ENCODE assay signal across 8 cellular contexts in genomic region chr1:165369255-165369848, GRCh38. TPM values are rescaled to one million over a fixed set of nuclear protein-coding genes. Genes with fewer than 3 reads are reported as not detected.
DNase-seq lines count a peak whose midpoint lies in the region; ATAC-seq and TF ChIP-seq lines count a peak whose summit lies in the region.

No MANE protein-coding gene starts in this region.

- peak in 3 of 4 experiments; percentile 12 to 23 (median 15) for DNase-seq in activated CD4-positive, CD25-positive, alpha-beta regulatory T cell (lab: John Stamatoyannopoulos, UW)
- DNase-seq in NCI-H526 treated with DMSO at 0.1 percent for 48 hours (lab: John Stamatoyannopoulos, UW) (peak; percentile 24), activated T-cell treated with anti-CD3 and anti-CD28 coated beads for 24 hours (ENCODE audit: low read depth) (peak; percentile 32), fibroblast of mammary gland (ENCODE audit: low read depth) (peak; percentile 51), osteocyte (ENCODE audit: extremely low spot score, unreplicated experiment) (peak; percentile 83)

- TF ChIP-seq CTCF in fibroblast of mammary gland (conservative IDR thresholded peaks at IDR 0.05; ENCODE audit: control insufficient read depth, insufficient read depth, low read depth, low read length) (peak; percentile 94), osteocyte (IDR thresholded peaks at IDR 0.05) (peak; percentile 80)

- no peaks in the 10 kb centered on the region for H3K9me3 Mint-ChIP-seq in osteocyte (ENCODE audit: unreplicated experiment)

- H3K4me3 ChIP-seq in fibroblast of mammary gland (ENCODE audit: control insufficient read depth, low read depth, low read length) = no peak overlapping the region

- no peak for ATAC-seq in activated CD4-positive, CD25-positive, alpha-beta regulatory T cell treated with anti-CD3 and anti-CD28 coated beads, Interleukin-2, amount 50 U/mL, for 24 hours
- ATAC-seq in HG02642 (IDR thresholded peaks at IDR 0.05; ENCODE audit: poor library complexity, unreplicated experiment) (peak; percentile 73), GM19397 (IDR thresholded peaks at IDR 0.05; ENCODE audit: unreplicated experiment) (no peak)

- H3K27ac Mint-ChIP-seq in osteocyte (ENCODE audit: unreplicated experiment) = no peak overlapping the region

- H3K36me3 Mint-ChIP-seq in osteocyte (ENCODE audit: unreplicated experiment) = no peaks in the 10 kb centered on the region

- no peaks in the 10 kb centered on the region for H3K4me1 Mint-ChIP-seq in osteocyte (ENCODE audit: unreplicated experiment)

- peaks cover 53% of the 10 kb centered on the region for H3K27me3 Mint-ChIP-seq in osteocyte (ENCODE audit: unreplicated experiment)

- H3K4me3 Mint-ChIP-seq in osteocyte (ENCODE audit: unreplicated experiment) = no peak overlapping the region

RNA-seq across cellular contexts. Expression of gene LMX1A, which starts 12.8 kb away (rescaled TPM):
- not detected in 2 replicates for total RNA-seq in osteocyte

Comparison
In these comparisons a context has a peak if more than half of its experiments do, and no peak if none do; other contexts are left out.
1. DNase-seq: peak in every context shown above with its lines; median percentile 83 in osteocyte; 51 in fibroblast of mammary gland; 32 in activated T-cell treated with anti-CD3 and anti-CD28 coated beads for 24 hours; 24 in NCI-H526 treated with DMSO at 0.1 percent for 48 hours; 15 in activated CD4-positive, CD25-positive, alpha-beta regulatory T cell.